In genomic region chr1:179177182-179177581, GRCh38 we compare ENCODE assay signal across 16 cellular contexts. TPM values are rescaled to one million over a fixed set of nuclear protein-coding genes. Genes with fewer than 3 reads are reported as not detected.
DNase-seq lines count a peak whose midpoint lies in the region; ATAC-seq, FAIRE-seq and TF ChIP-seq lines count a peak whose summit lies in the region.
"Had no signal": no experiment of that assay in that cellular context is flagged by ENCODE, and none has a peak within 500 bp of the region (broad histone marks: within the 10 kb centered on the region; RNA-seq: fewer than 3 reads in every experiment).

No MANE protein-coding gene starts in this region.

- H3K9me1 ChIP-seq in keratinocyte (ENCODE audit: control insufficient read depth, extremely low read depth, insufficient read depth, low read length) = no peaks in the 10 kb centered on the region

- peaks cover 41% of the 10 kb centered on the region for H3K4me1 Mint-ChIP-seq in MCF 10A (ENCODE audit: insufficient read depth, unreplicated experiment)

- H3K9ac ChIP-seq in keratinocyte (ENCODE audit: control insufficient read depth, extremely low read depth, insufficient read depth, low read length) = no peak overlapping the region

- no TSS peak for BruUV-seq in MCF 10A (replicated peaks; lab: Mats Ljungman, UMichigan)

- H3K4me3 ChIP-seq in breast epithelium = no peak overlapping the region
- no peak overlapping the region for H3K4me3 ChIP-seq in keratinocyte (ENCODE audit: control insufficient read depth in 2 of 3, extremely low read depth in 1 of 3, insufficient read depth in 2 of 3, low read depth in 1 of 3, low read length in 3 of 3)
- H3K4me3 ChIP-seq in tibial artery = no peak overlapping the region
- H3K4me3 ChIP-seq: dorsolateral prefrontal cortex, transverse colon had no signal

- no peaks in the 10 kb centered on the region for H4K20me1 ChIP-seq in keratinocyte (ENCODE audit: control insufficient read depth, extremely low read depth, insufficient read depth, low read length)

- H3K4me1 ChIP-seq in breast epithelium = peaks cover 0 to 4% of the 10 kb centered on the region in 2 donors
- H3K4me1 ChIP-seq in keratinocyte (ENCODE audit: control insufficient read depth, extremely low read depth, insufficient read depth, low read length) = peaks cover 24% of the 10 kb centered on the region
- peaks cover 0 to 65% (median 33%) of the 10 kb centered on the region in 4 donors for H3K4me1 ChIP-seq in tibial artery

- H2AFZ ChIP-seq in keratinocyte (ENCODE audit: control insufficient read depth, low read length) = no peak overlapping the region

- FAIRE-seq in keratinocyte (lab: Jason Lieb, UNC) = no peak
- FAIRE-seq: H54, RCC 7860 had no signal

- H3K4me3 Mint-ChIP-seq in MCF 10A (ENCODE audit: unreplicated experiment) = no peak overlapping the region
- H3K4me3 Mint-ChIP-seq: activated CD8-positive, alpha-beta T cell treated with anti-CD3 and anti-CD28 coated beads, Interleukin-2, amount 10 ng/mL, durations not matched to agents 7 days and 5 days had no signal

- H3K27me3 Mint-ChIP-seq in MCF 10A (ENCODE audit: insufficient read depth, unreplicated experiment) = no peaks in the 10 kb centered on the region

- peaks cover 24% of the 10 kb centered on the region for H3K79me2 ChIP-seq in keratinocyte (ENCODE audit: control insufficient read depth, insufficient read depth, low read length)

- H3K9me3 ChIP-seq in breast epithelium = no peaks in the 10 kb centered on the region
- H3K9me3 ChIP-seq in keratinocyte (ENCODE audit: control insufficient read depth, low read depth, low read length) = no peaks in the 10 kb centered on the region
- no peaks in the 10 kb centered on the region for H3K9me3 ChIP-seq in tibial artery
- H3K9me3 ChIP-seq: transverse colon had no signal

- DNase-seq in MCF 10A (ENCODE audit: unreplicated experiment) (peak; percentile 21), breast epithelium (ENCODE audit: low spot score in 2 of 2) (no peak), cerebellar cortex (ENCODE audit: low spot score) (peak; percentile 13), keratinocyte (ENCODE audit: low read depth, low spot score) (no peak), tibial artery (peak in 1 of 2 donors; percentile 73), OCI-M1 (lab: John Stamatoyannopoulos, UW) (no peak)
- no peak for DNase-seq in activated CD4-positive, CD25-positive, alpha-beta regulatory T cell (lab: John Stamatoyannopoulos, UW)
- DNase-seq: 8988T; activated CD8-positive, alpha-beta T cell treated with anti-CD3 and anti-CD28 coated beads, Interleukin-2, amount 10 ng/mL, durations not matched to agents 7 days and 5 days; activated naive CD4-positive, alpha-beta T cell treated with anti-CD3 and anti-CD28 coated beads, Interleukin-2, amount 50 U/mL, for 16 hours; dorsolateral prefrontal cortex; transverse colon had no signal

- no peak for ATAC-seq in GM19328 (IDR thresholded peaks at IDR 0.05; ENCODE audit: unreplicated experiment)
- ATAC-seq: activated CD8-positive, alpha-beta T cell treated with anti-CD3 and anti-CD28 coated beads, Interleukin-2, amount 10 ng/mL, durations not matched to agents 7 days and 5 days; left lobe of liver had no signal

- POLR2A ChIA-PET in MCF 10A (lab: Yijun Ruan, JAX) = interaction anchor here (0.6 to 7.3 kb wide), 2 partner anchors 37 to 115 kb away, joined by 3 to 67 read pairs; no protein-coding TSS in a partner anchor

- dilution Hi-C loops in keratinocyte (cut with MboI; ENCODE audit: extremely low pct_ligation_motif_present, low sequenced_read_pairs) = no loop called here

- no peaks in the 10 kb centered on the region for H3K36me3 ChIP-seq in breast epithelium
- H3K36me3 ChIP-seq in keratinocyte (ENCODE audit: control insufficient read depth in 2 of 2, extremely low read depth in 1 of 2, insufficient read depth in 2 of 2, low read length in 2 of 2) = no peaks in the 10 kb centered on the region
- H3K36me3 ChIP-seq in tibial artery = no peaks in the 10 kb centered on the region
- H3K36me3 ChIP-seq: transverse colon had no signal

- TF ChIP-seq CTCF in MCF 10A (IDR thresholded peaks at IDR 0.05; ENCODE audit: unreplicated experiment) (no peak), breast epithelium (IDR thresholded peaks at IDR 0.05) (no peak), keratinocyte (optimal IDR thresholded peaks at IDR 0.05 in 1 of 3, IDR thresholded peaks at IDR 0.05 in 1 of 3, conservative IDR thresholded peaks at IDR 0.05 in 1 of 3; ENCODE audit: extremely low read depth in 1 of 3, insufficient read depth in 2 of 3, low read length in 3 of 3) (no peak), tibial artery (IDR thresholded peaks at IDR 0.05) (no peak)

- TF ChIP-seq POLR2A in breast epithelium (IDR thresholded peaks at IDR 0.05) = no peak

- H3K27me3 ChIP-seq in breast epithelium (no peaks in the 10 kb centered on the region), keratinocyte (ENCODE audit: control insufficient read depth, extremely low read depth, insufficient read depth, low read length) (no peaks in the 10 kb centered on the region), tibial artery (no peaks in the 10 kb centered on the region)
- H3K27me3 ChIP-seq: dorsolateral prefrontal cortex, transverse colon had no signal

- H3K27ac Mint-ChIP-seq in MCF 10A (ENCODE audit: low read depth, unreplicated experiment) = no peak overlapping the region
- H3K27ac Mint-ChIP-seq: activated CD8-positive, alpha-beta T cell treated with anti-CD3 and anti-CD28 coated beads, Interleukin-2, amount 10 ng/mL, durations not matched to agents 7 days and 5 days had no signal

- peak overlapping the region; percentile 6 for H3K4me2 ChIP-seq in keratinocyte (ENCODE audit: control insufficient read depth, extremely low read depth, insufficient read depth, low read depth, low read length)

- H3K27ac ChIP-seq in breast epithelium = no peak overlapping the region
- no peak overlapping the region for H3K27ac ChIP-seq in keratinocyte (ENCODE audit: control insufficient read depth, insufficient read depth, low read length)
- H3K27ac ChIP-seq in tibial artery = peak overlapping the region; percentile 59 to 72
- H3K27ac ChIP-seq: dorsolateral prefrontal cortex had no signal

- intact Hi-C loops in MCF 10A (cut with micrococcal nuclease) (no loop called here), breast epithelium (cut with DNase I; ENCODE audit: low total_unique reads) (no loop called here), tibial artery (cut with DNase I; ENCODE audit: low total_unique reads) (no loop called here)

- no peaks in the 10 kb centered on the region for H3K9me3 Mint-ChIP-seq in MCF 10A (ENCODE audit: unreplicated experiment)

- CTCF ChIA-PET in MCF 10A (lab: Yijun Ruan, JAX) = interaction anchor here (1.6 kb wide), 1 partner anchor 56 kb away, joined by 8 read pairs; no protein-coding TSS in a partner anchor

- H3K36me3 Mint-ChIP-seq in MCF 10A (ENCODE audit: insufficient read depth, unreplicated experiment) = peaks cover 12% of the 10 kb centered on the region

RNA-seq across cellular contexts. Expression of gene ABL2, which starts 52.3 kb away (rescaled TPM):
- total RNA-seq in MCF 10A (2022) = 109 and 160 TPM in 2 replicates
- 10 to 100 TPM; 23.9 to 27.4 (median 24.3) TPM for total RNA-seq in breast epithelium
- 37.6 to 52.6 TPM (median 41.8 TPM) in 3 replicates for polyA plus RNA-seq in keratinocyte
- 23.4 TPM for polyA plus RNA-seq in keratinocyte (2011; ENCODE audit: low read depth)
- polyA plus RNA-seq in keratinocyte (2011; cell fraction: cytosol; rRNA removed) = 16.7 and 26.3 TPM in 2 replicates
- polyA plus RNA-seq in keratinocyte (2011; cell fraction: nucleus; rRNA removed) = 79.0 and 79.6 TPM in 2 replicates
- polyA plus RNA-seq in keratinocyte (2012; ENCODE audit: low replicate concordance) = 37.8 and 44.8 TPM in 2 replicates
- 209 to 257 TPM (median 232 TPM) in 3 replicates for polyA minus RNA-seq in keratinocyte
- 69.4 TPM for polyA minus RNA-seq in keratinocyte (2011; cell fraction: cytosol; rRNA and poly(A)+ RNA removed)
- polyA minus RNA-seq in keratinocyte (2011; cell fraction: nucleus; rRNA and poly(A)+ RNA removed) = 325 and 529 TPM in 2 replicates

Comparison
In these comparisons a context has a peak if more than half of its experiments do, and no peak if none do; other contexts are left out.
1. DNase-seq: peak in MCF 10A (single experiment) and cerebellar cortex (single experiment); none in breast epithelium (0 of 2), keratinocyte (single experiment), activated CD4-positive, CD25-positive, alpha-beta regulatory T cell (0 of 4) and OCI-M1 (single experiment).
2. H3K27ac ChIP-seq: peak in tibial artery (2 of 2); none in breast epithelium (0 of 2) and keratinocyte (single experiment).